Comparison of ENCODE assay signal across 17 cellular contexts in the genomic region with DNA sequence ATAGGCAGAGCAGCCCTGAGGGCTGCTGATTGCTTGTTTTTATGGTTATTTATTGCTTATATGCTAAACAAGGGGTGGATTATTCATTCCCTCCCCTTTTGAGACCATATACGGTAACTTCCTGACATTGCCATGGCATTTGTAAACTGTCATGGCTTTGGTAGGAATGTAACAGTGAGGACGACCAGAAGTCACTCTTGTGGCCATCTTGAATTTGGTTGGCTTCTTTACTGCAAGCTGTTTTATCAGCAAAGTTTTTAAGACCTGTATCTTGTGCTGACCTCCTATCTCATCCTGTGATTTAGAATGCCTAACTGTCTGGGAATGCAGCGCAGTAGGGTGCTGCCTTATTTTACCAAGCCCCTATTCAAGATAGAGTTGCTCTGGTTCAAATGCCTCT.
DNase-seq lines count a peak whose midpoint lies in the region; ATAC-seq, FAIRE-seq and TF ChIP-seq lines count a peak whose summit lies in the region.
"Had no signal": no experiment of that assay in that cellular context is flagged by ENCODE, and none has a peak within 500 bp of the region (broad histone marks: within the 10 kb centered on the region; RNA-seq: fewer than 3 reads in every experiment).

No MANE protein-coding gene starts in this region.

- H3K4me3 Mint-ChIP-seq in neural progenitor cell = no peak overlapping the region
- H3K4me3 Mint-ChIP-seq: CD14-positive monocyte; CD4-positive, alpha-beta memory T cell had no signal

- H3K9me3 ChIP-seq in HUES64 (ENCODE audit: insufficient read depth, low read depth, low read length) = no peaks in the 10 kb centered on the region
- H3K9me3 ChIP-seq in H1 (ENCODE audit: insufficient read depth in 2 of 2, low read depth in 1 of 2, low read length in 1 of 2) = no peaks in the 10 kb centered on the region
- no peaks in the 10 kb centered on the region for H3K9me3 ChIP-seq in neural progenitor cell (ENCODE audit: low read depth)
- H3K9me3 ChIP-seq in gastrocnemius medialis = no peaks in the 10 kb centered on the region
- H3K9me3 ChIP-seq: BLaER1 had no signal

- no peak for TF ChIP-seq CTCF in H1 (IDR thresholded peaks at IDR 0.05; ENCODE audit: control extremely low read depth in 1 of 3, insufficient read depth in 1 of 3, low read depth in 1 of 3, low read length in 3 of 3)
- no peak for TF ChIP-seq CTCF in neural progenitor cell (IDR thresholded peaks at IDR 0.05)
- no peak for TF ChIP-seq CTCF in gastrocnemius medialis (IDR thresholded peaks at IDR 0.05 in 4 of 5, conservative IDR thresholded peaks at IDR 0.05 in 1 of 5)

- CTCF ChIA-PET in H1 (lab: Charles Lee; ENCODE audit: partially characterized antibody) = interaction anchor here (0.6 kb wide), 1 partner anchor 10 kb away, joined by 3 read pairs; no protein-coding TSS in a partner anchor

- H4K8ac ChIP-seq in H1 (ENCODE audit: extremely low read depth, insufficient read depth, low read length) = no peak overlapping the region

- peak overlapping the region; percentile 19; the same call in 1 of the 2 replicates for H3K18ac ChIP-seq in H1 (ENCODE audit: extremely low read depth, low read length)

- 91% methylated on average over 3 of the region's 3 CpGs for WGBS in HUES64
- WGBS in H1 (ENCODE audit: extremely low coverage in 1 of 2, insufficient coverage in 1 of 2, insufficient read length in 1 of 2, insufficient replicate concordance in 2 of 2, low coverage in 1 of 2, low lambda C conversion rate in 2 of 2, missing lambda C conversion rate in 1 of 2), 2 experiments = 91% methylated on average over 3 of the region's 3 CpGs; no CpG with 5 or more reads in 1 of the 2 experiments

- no peak overlapping the region for H3K14ac ChIP-seq in H1 (ENCODE audit: insufficient read length)

- H3K4ac ChIP-seq in H1 (replicated peaks; ENCODE audit: insufficient read length, low read depth, low read length) = no peak overlapping the region

- no peak overlapping the region for H3K23ac ChIP-seq in H1 (ENCODE audit: insufficient read length)

- TF ChIP-seq RAD21 in H1 (IDR thresholded peaks at IDR 0.05 in 1 of 2, conservative IDR thresholded peaks at IDR 0.05 in 1 of 2; ENCODE audit: low read depth in 2 of 2, low read length in 2 of 2) = no peak

- POLR2A ChIA-PET in H1 (lab: Charles Lee; ENCODE audit: partially characterized antibody) = no interaction called here

- H3F3A ChIP-seq in neural progenitor cell (ENCODE audit: low read depth) = peaks cover 16% of the 10 kb centered on the region

- H3K4me1 ChIP-seq in HUES64 (ENCODE audit: insufficient read depth, low read length) (peaks cover 32% of the 10 kb centered on the region), H1 (replicated peaks in 1 of 4; ENCODE audit: control insufficient read depth in 3 of 4, insufficient read depth in 4 of 4, low read length in 3 of 4) (peaks cover 0 to 9% (median 2%) of the 10 kb centered on the region in 4 experiments; a peak in 2 of 7 replicates), neural progenitor cell (peaks cover 30% of the 10 kb centered on the region), gastrocnemius medialis (no peaks in the 10 kb centered on the region)
- H3K4me1 ChIP-seq: BLaER1 had no signal

- H2BK120ac ChIP-seq in H1 (replicated peaks; ENCODE audit: low read depth, low read length) = no peak overlapping the region

- H2BK20ac ChIP-seq in H1 (ENCODE audit: low read length) = 0 out of 2 replicates have a peak overlapping the region, but pooled peaks have one; percentile 48

- H2AFZ ChIP-seq in H1 (ENCODE audit: low read length) (no peak overlapping the region), neural progenitor cell (replicated peaks) (peak overlapping the region; percentile 26)

- TF ChIP-seq POLR2A in H1 (IDR thresholded peaks at IDR 0.05; ENCODE audit: control extremely low read depth in 1 of 2, low read depth in 2 of 2, low read length in 2 of 2) (no peak), gastrocnemius medialis (IDR thresholded peaks at IDR 0.05) (no peak)

- no peaks in the 10 kb centered on the region for H3K36me3 Mint-ChIP-seq in neural progenitor cell
- H3K36me3 Mint-ChIP-seq: CD14-positive monocyte; CD4-positive, alpha-beta memory T cell had no signal

- H4K5ac ChIP-seq in H1 (ENCODE audit: insufficient read length, low read depth, low read length) = peak overlapping the region; percentile 60

- H2BK5ac ChIP-seq in H1 (ENCODE audit: low read depth, low read length) = no peak overlapping the region

- no peaks in the 10 kb centered on the region for H3K23me2 ChIP-seq in H1 (ENCODE audit: low read depth, low read length)

- FAIRE-seq in H1 (lab: Jason Lieb, UNC) = no peak
- FAIRE-seq: H54 had no signal

- H3K27ac ChIP-seq in HUES64 (ENCODE audit: low read depth, low read length) = peak overlapping the region; percentile 54; the same call in 1 of the 2 replicates
- H3K27ac ChIP-seq in H1 (ENCODE audit: low read depth, low read length) = no peak overlapping the region
- no peak overlapping the region for H3K27ac ChIP-seq in neural progenitor cell
- H3K27ac ChIP-seq in gastrocnemius medialis = no peak overlapping the region
- H3K27ac ChIP-seq: BLaER1 had no signal

- TF ChIP-seq EP300 in H1 (IDR thresholded peaks at IDR 0.05; ENCODE audit: borderline replicate concordance in 1 of 2, low read depth in 2 of 2, low read length in 2 of 2) = no peak

- in situ Hi-C loops in G401 (cut with HindIII; ENCODE audit: low sequenced_read_pairs) (no loop called here), gastrocnemius medialis (cut with MboI; ENCODE audit: low sequenced_read_pairs in 4 of 4) (no loop called here)

- H2AK5ac ChIP-seq in H1 (ENCODE audit: low read depth, low read length) = no peak overlapping the region

- H3K27me3 ChIP-seq in HUES64 (ENCODE audit: insufficient read depth, low read length) = no peaks in the 10 kb centered on the region
- no peaks in the 10 kb centered on the region for H3K27me3 ChIP-seq in H1 (replicated peaks in 1 of 4; ENCODE audit: control insufficient read depth in 3 of 4, extremely low read depth in 1 of 4, insufficient read depth in 3 of 4, low read length in 3 of 4)
- H3K27me3 ChIP-seq in neural progenitor cell = no peaks in the 10 kb centered on the region
- no peaks in the 10 kb centered on the region for H3K27me3 ChIP-seq in gastrocnemius medialis
- H3K27me3 ChIP-seq: BLaER1 had no signal

- H3K56ac ChIP-seq in H1 (replicated peaks; ENCODE audit: insufficient read length, low read depth, low read length) = no peak overlapping the region

- H3K4me3 ChIP-seq in HUES64 (ENCODE audit: low read length) (no peak overlapping the region), H1 (ENCODE audit: extremely low read depth in 1 of 4, insufficient read depth in 2 of 4, low read depth in 3 of 4, low read length in 4 of 4) (no peak overlapping the region), neural progenitor cell (no peak overlapping the region), gastrocnemius medialis (no peak overlapping the region)
- H3K4me3 ChIP-seq: BLaER1 had no signal

- no peak overlapping the region for H2BK12ac ChIP-seq in H1 (ENCODE audit: low read depth, low read length)

- no peak for ATAC-seq in GM21529 (IDR thresholded peaks at IDR 0.05; ENCODE audit: unreplicated experiment)
- ATAC-seq in sciatic nerve = no peak
- ATAC-seq in gastrocnemius medialis = no peak

- peaks cover 16% of the 10 kb centered on the region for H3K4me1 Mint-ChIP-seq in neural progenitor cell
- H3K4me1 Mint-ChIP-seq: CD14-positive monocyte; CD4-positive, alpha-beta memory T cell had no signal

- H3K4me2 ChIP-seq in H1 (ENCODE audit: insufficient read depth in 1 of 2, low read depth in 2 of 2, low read length in 2 of 2) = no peak overlapping the region
- peak overlapping the region; percentile 65 for H3K4me2 ChIP-seq in neural progenitor cell
- H3K4me2 ChIP-seq: BLaER1 had no signal

- peak; percentile 37 for DNase-seq in G401 (ENCODE audit: low spot score)
- no peak for DNase-seq in H1 (ENCODE audit: low read depth in 1 of 2, low spot score in 2 of 2)
- no peak for DNase-seq in neural progenitor cell (ENCODE audit: low spot score)
- no peak for DNase-seq in Kasumi-1 (lab: John Stamatoyannopoulos, UW)
- no peak for DNase-seq in sciatic nerve (ENCODE audit: low spot score)
- DNase-seq in gastrocnemius medialis = no peak
- DNase-seq: 8988T; CD4-positive, alpha-beta memory T cell; DMS153; DMS79; GF-D8; HCEC 1CT had no signal

- H3K79me2 ChIP-seq in H1 (ENCODE audit: control insufficient read depth in 1 of 2, insufficient read depth in 2 of 2, low read length in 2 of 2) (no peaks in the 10 kb centered on the region), neural progenitor cell (ENCODE audit: low read depth) (no peaks in the 10 kb centered on the region)

- H3K36me3 ChIP-seq in HUES64 (ENCODE audit: insufficient read depth, low read length) (no peaks in the 10 kb centered on the region), H1 (ENCODE audit: control insufficient read depth in 2 of 4, insufficient read depth in 4 of 4, low read length in 3 of 4) (no peaks in the 10 kb centered on the region), neural progenitor cell (no peaks in the 10 kb centered on the region), gastrocnemius medialis (no peaks in the 10 kb centered on the region)
- H3K36me3 ChIP-seq: BLaER1 had no signal

- H2BK15ac ChIP-seq in H1 (ENCODE audit: low read length) = no peak overlapping the region

- no peaks in the 10 kb centered on the region for H4K20me1 ChIP-seq in H1 (replicated peaks in 1 of 2; ENCODE audit: control insufficient read depth in 1 of 2, insufficient read depth in 2 of 2, low read length in 2 of 2)
- H4K20me1 ChIP-seq in neural progenitor cell (ENCODE audit: low read depth) = no peaks in the 10 kb centered on the region
- H4K20me1 ChIP-seq: BLaER1 had no signal

- H4K91ac ChIP-seq in H1 (replicated peaks; ENCODE audit: insufficient read length, low read length) = no peak overlapping the region

- H3K9me3 Mint-ChIP-seq in neural progenitor cell = no peaks in the 10 kb centered on the region

- no peaks in the 10 kb centered on the region for H3K79me1 ChIP-seq in H1 (ENCODE audit: low read depth, low read length)

- H3K27ac Mint-ChIP-seq in neural progenitor cell = peak overlapping the region; percentile 9
- H3K27ac Mint-ChIP-seq: CD14-positive monocyte; CD4-positive, alpha-beta memory T cell had no signal

- intact Hi-C loops in sciatic nerve (cut with DNase I) (no loop called here), gastrocnemius medialis (cut with DNase I; ENCODE audit: low total_unique reads) (no loop called here)

- H3K9ac ChIP-seq in HUES64 (ENCODE audit: low read depth, low read length) (no peak overlapping the region), H1 (replicated peaks in 1 of 4; ENCODE audit: extremely low read depth in 1 of 4, low read depth in 3 of 4, low read length in 3 of 4) (no peak overlapping the region), neural progenitor cell (no peak overlapping the region)
- H3K9ac ChIP-seq: BLaER1 had no signal

- peaks cover 5% of the 10 kb centered on the region for H3K27me3 Mint-ChIP-seq in neural progenitor cell (ENCODE audit: insufficient read depth, low read depth)
- H3K27me3 Mint-ChIP-seq: CD4-positive, alpha-beta memory T cell had no signal

TF ChIP-seq in H1, 55 proteins besides CTCF, POLR2A, EP300 and RAD21:
- 0 out of 2 replicates have a peak, but pooled peaks have one; percentile 24 for TF ChIP-seq SRF (IDR thresholded peaks at IDR 0.05; ENCODE audit: low read depth, low read length)
- TF ChIP-seq FOSL1 (IDR thresholded peaks at IDR 0.05; ENCODE audit: insufficient read depth, low read depth, low read length) = no peak
- 0 out of 2 replicates have a peak, but pooled peaks have one; percentile 43 for TF ChIP-seq YY1 (IDR thresholded peaks at IDR 0.05; ENCODE audit: low read depth, low read length)
